In genomic region chr4:140661550-140661949, GRCh38 we compare ENCODE assay signal across 36 cellular contexts.
"Had no signal": no experiment of that assay in that cellular context is flagged by ENCODE, and none has a peak within 500 bp of the region (broad histone marks: within the 10 kb centered on the region; RNA-seq: fewer than 3 reads in every experiment).

No MANE protein-coding gene starts in this region.

- H3K27me3 ChIP-seq: adrenal gland, ascending aorta, brain microvascular endothelial cell, esophagus muscularis mucosa, foreskin keratinocyte, gastrocnemius medialis had no signal

- H3K4me1 ChIP-seq: adrenal gland, ascending aorta, esophagus muscularis mucosa, foreskin keratinocyte, gastrocnemius medialis had no signal

- H3K4me3 Mint-ChIP-seq: activated CD4-positive, alpha-beta memory T cell treated with anti-CD3 and anti-CD28 coated beads for 36 hours; activated CD4-positive, alpha-beta T cell treated with anti-CD3 and anti-CD28 coated beads for 36 hours; activated CD4-positive, alpha-beta T cell treated with anti-CD3 and anti-CD28 coated beads, Interleukin-2, amount 10 ng/mL, durations not matched to agents 24 days and 14 days; activated CD8-positive, alpha-beta memory T cell treated with anti-CD3 and anti-CD28 coated beads, Interleukin-2, amount 10 ng/mL, durations not matched to agents 7 days and 5 days; activated CD8-positive, alpha-beta T cell treated with anti-CD3 and anti-CD28 coated beads, Interleukin-2, amount 10 ng/mL, durations not matched to agents 7 days and 5 days; activated naive CD4-positive, alpha-beta T cell treated with anti-CD3 and anti-CD28 coated beads for 36 hours; activated naive CD4-positive, alpha-beta T cell treated with anti-CD3 and anti-CD28 coated beads, Interleukin-2, amount 50 U/mL, for 24 hours; activated naive CD8-positive, alpha-beta T cell treated with anti-CD3 and anti-CD28 coated beads for 36 hours; activated naive CD8-positive, alpha-beta T cell treated with anti-CD3 and anti-CD28 coated beads, Interleukin-2, amount 50 U/mL, for 24 hours; activated T-helper 1 cell treated with anti-CD3 and anti-CD28 coated beads, Interleukin-12 subunit alpha, Interleukin-12 subunit beta, Interleukin-2, Interleukin-4 antibody, amounts not matched to agents 30 ng/mL and 10 ng/mL and 1 ng/mL, durations not matched to agents 14 hours and 24 hours and 36 hours; effector memory CD8-positive, alpha-beta T cell; T-helper 17 cell; T-helper 2 cell treated with Interferon-gamma antibody and Interleukin-4, amounts not matched to agents 5 μg/mL and 100 μg/mL, for 36 hours had no signal

- FAIRE-seq: colon had no signal

- H3K4me1 Mint-ChIP-seq: activated CD4-positive, alpha-beta T cell treated with anti-CD3 and anti-CD28 coated beads for 36 hours; activated CD4-positive, alpha-beta T cell treated with anti-CD3 and anti-CD28 coated beads, Interleukin-2, amount 10 ng/mL, durations not matched to agents 24 days and 14 days; activated CD8-positive, alpha-beta memory T cell treated with anti-CD3 and anti-CD28 coated beads, Interleukin-2, amount 10 ng/mL, durations not matched to agents 7 days and 5 days; activated naive CD4-positive, alpha-beta T cell treated with anti-CD3 and anti-CD28 coated beads, Interleukin-2, amount 50 U/mL, for 24 hours; activated naive CD8-positive, alpha-beta T cell treated with anti-CD3 and anti-CD28 coated beads for 36 hours; activated naive CD8-positive, alpha-beta T cell treated with anti-CD3 and anti-CD28 coated beads, Interleukin-2, amount 50 U/mL, for 24 hours; T-helper 17 cell had no signal

- H3K27ac Mint-ChIP-seq: activated CD4-positive, alpha-beta memory T cell treated with anti-CD3 and anti-CD28 coated beads for 36 hours; activated CD4-positive, alpha-beta T cell treated with anti-CD3 and anti-CD28 coated beads for 36 hours; activated CD4-positive, alpha-beta T cell treated with anti-CD3 and anti-CD28 coated beads, Interleukin-2, amount 10 ng/mL, durations not matched to agents 24 days and 14 days; activated CD8-positive, alpha-beta memory T cell treated with anti-CD3 and anti-CD28 coated beads, Interleukin-2, amount 10 ng/mL, durations not matched to agents 7 days and 5 days; activated CD8-positive, alpha-beta T cell treated with anti-CD3 and anti-CD28 coated beads, Interleukin-2, amount 10 ng/mL, durations not matched to agents 7 days and 5 days; activated naive CD4-positive, alpha-beta T cell treated with anti-CD3 and anti-CD28 coated beads for 36 hours; activated naive CD4-positive, alpha-beta T cell treated with anti-CD3 and anti-CD28 coated beads, Interleukin-2, amount 50 U/mL, for 24 hours; activated naive CD8-positive, alpha-beta T cell treated with anti-CD3 and anti-CD28 coated beads for 36 hours; activated naive CD8-positive, alpha-beta T cell treated with anti-CD3 and anti-CD28 coated beads, Interleukin-2, amount 50 U/mL, for 24 hours; activated T-helper 1 cell treated with anti-CD3 and anti-CD28 coated beads, Interleukin-12 subunit alpha, Interleukin-12 subunit beta, Interleukin-2, Interleukin-4 antibody, amounts not matched to agents 30 ng/mL and 10 ng/mL and 1 ng/mL, durations not matched to agents 14 hours and 24 hours and 36 hours; activated T-helper 2 cell treated with anti-CD3 and anti-CD28 coated beads, Interferon-gamma antibody, Interleukin-2, Interleukin-4, amounts not matched to agents 10 μg/mL and 5 μg/mL and 100 μg/mL, durations not matched to agents 14 hours and 24 hours and 36 hours; effector memory CD8-positive, alpha-beta T cell; T-helper 17 cell; T-helper 2 cell treated with Interferon-gamma antibody and Interleukin-4, amounts not matched to agents 5 μg/mL and 100 μg/mL, for 36 hours had no signal

- H3K27ac ChIP-seq: adrenal gland, ascending aorta, brain microvascular endothelial cell, esophagus muscularis mucosa, foreskin keratinocyte, gastrocnemius medialis had no signal

- H3K9me3 ChIP-seq: adrenal gland, ascending aorta, esophagus muscularis mucosa, gastrocnemius medialis had no signal

- DNase-seq: activated CD4-positive, alpha-beta memory T cell treated with anti-CD3 and anti-CD28 coated beads for 36 hours; activated CD4-positive, alpha-beta T cell treated with anti-CD3 and anti-CD28 coated beads for 36 hours; activated CD4-positive, alpha-beta T cell treated with anti-CD3 and anti-CD28 coated beads, Interleukin-2, amount 10 ng/mL, durations not matched to agents 24 days and 14 days; activated CD4-positive, CD25-positive, alpha-beta regulatory T cell; activated CD4-positive, CD25-positive, alpha-beta regulatory T cell treated with anti-CD3 and anti-CD28 coated beads, Interleukin-2, amount 50 U/mL, for 72 hours; activated CD8-positive, alpha-beta memory T cell treated with anti-CD3 and anti-CD28 coated beads, Interleukin-2, amount 10 ng/mL, durations not matched to agents 7 days and 5 days; activated CD8-positive, alpha-beta memory T cell treated with anti-CD3 and anti-CD28 coated beads, Interleukin-2, amount 50 U/mL, for 4 hours; activated CD8-positive, alpha-beta T cell treated with anti-CD3 and anti-CD28 coated beads, Interleukin-2, amount 10 ng/mL, durations not matched to agents 7 days and 5 days; activated effector memory CD4-positive, alpha-beta T cell treated with anti-CD3 and anti-CD28 coated beads, Interleukin-2, amount 50 U/mL, for 16 hours; activated naive CD4-positive, alpha-beta T cell treated with anti-CD3 and anti-CD28 coated beads for 36 hours; activated naive CD8-positive, alpha-beta T cell treated with anti-CD3 and anti-CD28 coated beads for 36 hours; activated naive CD8-positive, alpha-beta T cell treated with anti-CD3 and anti-CD28 coated beads, Interleukin-2, amount 50 U/mL, for 24 hours; activated T-cell treated with anti-CD3 and anti-CD28 coated beads, Interleukin-2, amount 50 U/mL, for 1 hour; activated T-cell treated with anti-CD3 and anti-CD28 coated beads, Interleukin-2, amount 50 U/mL, for 48 hours; adrenal gland; amygdala; brain microvascular endothelial cell; caudate nucleus; cortex of kidney; dermis blood vessel endothelial cell; effector CD4-positive, alpha-beta T cell; effector memory CD8-positive, alpha-beta T cell; erythroblast; gastrocnemius medialis; glutamatergic neuron; T-helper 1 cell; T-helper 17 cell; T1000 had no signal

- H3K36me3 Mint-ChIP-seq: activated CD4-positive, alpha-beta memory T cell treated with anti-CD3 and anti-CD28 coated beads for 36 hours; activated CD8-positive, alpha-beta memory T cell treated with anti-CD3 and anti-CD28 coated beads, Interleukin-2, amount 10 ng/mL, durations not matched to agents 7 days and 5 days; activated naive CD4-positive, alpha-beta T cell treated with anti-CD3 and anti-CD28 coated beads, Interleukin-2, amount 50 U/mL, for 24 hours; activated naive CD8-positive, alpha-beta T cell treated with anti-CD3 and anti-CD28 coated beads for 36 hours had no signal

- H3K36me3 ChIP-seq: gastrocnemius medialis had no signal

- ATAC-seq: activated CD4-positive, alpha-beta T cell treated with anti-CD3 and anti-CD28 coated beads for 36 hours; activated CD8-positive, alpha-beta memory T cell treated with anti-CD3 and anti-CD28 coated beads, Interleukin-2, amount 10 ng/mL, durations not matched to agents 7 days and 5 days; activated CD8-positive, alpha-beta T cell treated with anti-CD3 and anti-CD28 coated beads, Interleukin-2, amount 10 ng/mL, durations not matched to agents 7 days and 5 days; activated naive CD8-positive, alpha-beta T cell treated with anti-CD3 and anti-CD28 coated beads, Interleukin-2, amount 50 U/mL, for 24 hours; effector memory CD8-positive, alpha-beta T cell; foreskin keratinocyte; gastrocnemius medialis; T-helper 17 cell had no signal

- H3K27me3 Mint-ChIP-seq: activated naive CD8-positive, alpha-beta T cell treated with anti-CD3 and anti-CD28 coated beads, Interleukin-2, amount 50 U/mL, for 24 hours; T-helper 17 cell had no signal

- H3K9me3 Mint-ChIP-seq: activated CD4-positive, alpha-beta memory T cell treated with anti-CD3 and anti-CD28 coated beads for 36 hours; activated CD4-positive, alpha-beta T cell treated with anti-CD3 and anti-CD28 coated beads, Interleukin-2, amount 10 ng/mL, durations not matched to agents 24 days and 14 days; activated naive CD4-positive, alpha-beta T cell treated with anti-CD3 and anti-CD28 coated beads for 36 hours; activated naive CD4-positive, alpha-beta T cell treated with anti-CD3 and anti-CD28 coated beads, Interleukin-2, amount 50 U/mL, for 24 hours; activated naive CD8-positive, alpha-beta T cell treated with anti-CD3 and anti-CD28 coated beads for 36 hours; activated naive CD8-positive, alpha-beta T cell treated with anti-CD3 and anti-CD28 coated beads, Interleukin-2, amount 50 U/mL, for 24 hours; activated T-helper 1 cell treated with anti-CD3 and anti-CD28 coated beads, Interleukin-12 subunit alpha, Interleukin-12 subunit beta, Interleukin-2, Interleukin-4 antibody, amounts not matched to agents 30 ng/mL and 10 ng/mL and 1 ng/mL, durations not matched to agents 14 hours and 24 hours and 36 hours; activated T-helper 2 cell treated with anti-CD3 and anti-CD28 coated beads, Interferon-gamma antibody, Interleukin-2, Interleukin-4, amounts not matched to agents 10 μg/mL and 5 μg/mL and 100 μg/mL, durations not matched to agents 14 hours and 24 hours and 36 hours; effector memory CD8-positive, alpha-beta T cell; T-helper 2 cell treated with Interferon-gamma antibody and Interleukin-4, amounts not matched to agents 5 μg/mL and 100 μg/mL, for 36 hours had no signal

- H3K4me3 ChIP-seq: adrenal gland, ascending aorta, esophagus muscularis mucosa, gastrocnemius medialis had no signal
